Comparison of ENCODE assay signal across 15 cellular contexts in the genomic region with DNA sequence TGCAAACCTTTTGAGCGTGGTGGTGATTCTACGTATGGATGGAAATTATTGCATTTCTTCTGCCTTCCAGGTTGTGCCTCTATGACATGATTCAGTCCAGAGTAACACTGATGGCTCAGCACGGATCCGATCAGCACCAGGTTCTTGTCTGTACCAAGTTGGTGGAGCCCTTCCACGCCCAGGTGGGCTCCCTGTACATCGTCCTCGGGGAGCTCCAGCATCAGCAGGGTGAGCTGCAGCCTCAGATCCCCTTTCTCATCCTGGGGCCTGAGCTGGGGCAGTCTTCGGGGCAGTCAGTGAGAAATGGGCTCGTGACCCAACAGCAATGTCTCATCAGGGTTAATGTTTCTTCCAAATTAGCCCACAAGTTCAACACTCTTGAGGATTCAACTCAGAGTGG. TPM values are rescaled to one million over a fixed set of nuclear protein-coding genes. Genes with fewer than 3 reads are reported as not detected.
DNase-seq lines count a peak whose midpoint lies in the region; ATAC-seq, FAIRE-seq and TF ChIP-seq lines count a peak whose summit lies in the region.
"Had no signal": no experiment of that assay in that cellular context is flagged by ENCODE, and none has a peak within 500 bp of the region (broad histone marks: within the 10 kb centered on the region; RNA-seq: fewer than 3 reads in every experiment).

No MANE protein-coding gene starts in this region.

- TF ChIP-seq CTCF in heart right ventricle (IDR thresholded peaks at IDR 0.05) (no peak), chondrocyte (IDR thresholded peaks at IDR 0.05) (no peak), nephron progenitor cell (IDR thresholded peaks at IDR 0.05) (no peak), foreskin fibroblast (IDR thresholded peaks at IDR 0.05; ENCODE audit: low read depth, low read length) (no peak)

- H3K4me3 Mint-ChIP-seq in chondrocyte (ENCODE audit: unreplicated experiment) (no peak overlapping the region), nephron progenitor cell (no peak overlapping the region)
- H3K4me3 Mint-ChIP-seq: CD4-positive, CD25-positive, alpha-beta regulatory T cell; GM23338; H9 had no signal

- FAIRE-seq in small intestine (lab: Jason Lieb, UNC): no peak

- H3K4me1 Mint-ChIP-seq in chondrocyte (ENCODE audit: low read depth) (no peaks in the 10 kb centered on the region), nephron progenitor cell (peaks cover 1% of the 10 kb centered on the region)
- H3K4me1 Mint-ChIP-seq: GM23338, H9 had no signal

- no peaks in the 10 kb centered on the region for H3K27me3 Mint-ChIP-seq in chondrocyte (ENCODE audit: low read depth)
- H3K27me3 Mint-ChIP-seq in nephron progenitor cell (ENCODE audit: low read depth, poor library complexity): no peaks in the 10 kb centered on the region
- H3K27me3 Mint-ChIP-seq: CD4-positive, CD25-positive, alpha-beta regulatory T cell had no signal

- H3K27ac Mint-ChIP-seq in chondrocyte (ENCODE audit: unreplicated experiment) (no peak overlapping the region), nephron progenitor cell (peak overlapping the region; percentile 54)
- H3K27ac Mint-ChIP-seq: CD4-positive, CD25-positive, alpha-beta regulatory T cell; GM23338; H9 had no signal

- H3K9me3 ChIP-seq in heart right ventricle (no peaks in the 10 kb centered on the region), small intestine (ENCODE audit: control insufficient read depth, low read depth) (no peaks in the 10 kb centered on the region)
- H3K9me3 ChIP-seq: BLaER1 had no signal

- H3K4me1 ChIP-seq in heart right ventricle (peaks cover 0 to 3% (median 0%) of the 10 kb centered on the region in 9 donors), small intestine (ENCODE audit: control insufficient read depth in 2 of 2, insufficient read depth in 1 of 2, low read depth in 1 of 2, low read length in 1 of 2) (peaks cover 0 to 5% of the 10 kb centered on the region in 2 donors)

- no peak overlapping the region for H3K4me3 ChIP-seq in heart right ventricle
- H3K4me3 ChIP-seq in small intestine (ENCODE audit: low read depth in 1 of 2, low read length in 2 of 2): no peak overlapping the region
- H3K4me3 ChIP-seq in foreskin fibroblast (ENCODE audit: low read depth in 1 of 2, low read length in 2 of 2): no peak overlapping the region
- H3K4me3 ChIP-seq: BLaER1, GM23338 had no signal

- ATAC-seq in Right ventricle myocardium superior (ENCODE audit: poor library complexity) (no peak), heart right ventricle (no peak), HG03521 (IDR thresholded peaks at IDR 0.05; ENCODE audit: unreplicated experiment) (no peak)
- ATAC-seq: GM23338 had no signal

- H3K27ac ChIP-seq in heart right ventricle: no peak overlapping the region
- H3K27ac ChIP-seq in small intestine (ENCODE audit: low read depth in 1 of 2, low read length in 1 of 2): no peak overlapping the region
- H3K27ac ChIP-seq: 22Rv1, BLaER1 had no signal

- 92 to 96% methylated on average over 9 of the region's 9 CpGs for WGBS in heart right ventricle, 2 donors
- WGBS in small intestine, 3 donors: 90 to 95% (median 94%) methylated on average over 9 of the region's 9 CpGs

- intact Hi-C loops in Right ventricle myocardium superior (cut with DNase I): no loop called here
- intact Hi-C loops in heart right ventricle (cut with DNase I): loop anchor here in 1 of 10 donors (5.0 kb wide), 1 partner anchor 79 kb away; no protein-coding TSS in a partner anchor

- DNase-seq in Right ventricle myocardium superior: peak; percentile 2
- no peak for DNase-seq in heart right ventricle
- peak; percentile 65 for DNase-seq in chondrocyte (ENCODE audit: low spot score)
- no peak for DNase-seq in nephron progenitor cell
- no peak for DNase-seq in small intestine
- no peak for DNase-seq in NCI-H524 treated with DMSO at 0.1 percent for 48 hours (lab: John Stamatoyannopoulos, UW)
- DNase-seq in foreskin fibroblast: no peak
- DNase-seq: CD4-positive, CD25-positive, alpha-beta regulatory T cell; DMS 273 treated with DMSO at 0.1 percent for 48 hours; H9 had no signal

- peaks cover 0 to 71% (median 0%) of the 10 kb centered on the region in 9 donors for H3K36me3 ChIP-seq in heart right ventricle
- H3K36me3 ChIP-seq in small intestine (ENCODE audit: control insufficient read depth in 2 of 2, insufficient read depth in 2 of 2, low read length in 2 of 2): peaks cover 3 to 5% of the 10 kb centered on the region in 2 donors

- no peaks in the 10 kb centered on the region for H3K9me3 Mint-ChIP-seq in chondrocyte (ENCODE audit: low read depth)
- no peaks in the 10 kb centered on the region for H3K9me3 Mint-ChIP-seq in nephron progenitor cell
- H3K9me3 Mint-ChIP-seq: GM23338, H9 had no signal

- H3K27me3 ChIP-seq in heart right ventricle (no peaks in the 10 kb centered on the region), small intestine (ENCODE audit: control insufficient read depth in 2 of 2, insufficient read depth in 2 of 2, low read length in 2 of 2) (no peaks in the 10 kb centered on the region)
- H3K27me3 ChIP-seq: BLaER1 had no signal

- H3K36me3 Mint-ChIP-seq in chondrocyte (ENCODE audit: low read depth) (peaks cover 18% of the 10 kb centered on the region), nephron progenitor cell (ENCODE audit: low read depth) (peaks cover 25% of the 10 kb centered on the region)
- H3K36me3 Mint-ChIP-seq: CD4-positive, CD25-positive, alpha-beta regulatory T cell had no signal

RNA-seq across cellular contexts. Expression of gene CDK3, which starts 9.3 kb away (rescaled TPM):
- total RNA-seq in Right ventricle myocardium superior (1.8 TPM), heart right ventricle (1 to 10 TPM in 7 of 10 donors, under 1 TPM in 3; 0.52 to 2.2 (median 1.3) TPM), chondrocyte (6.3 to 7.1 TPM (median 6.7 TPM) in 3 replicates)
- polyA plus RNA-seq in heart right ventricle (10 to 100 TPM in 1 of 2 donors, 1 to 10 TPM in 1; 2.4 to 11.3 TPM), small intestine (10 to 100 TPM in 2 of 3 donors, 1 to 10 TPM in 1; 7.9 to 82.3 (median 71.3) TPM)

RNA-seq across cellular contexts. Expression of gene TEN1, which starts 12.4 kb away (rescaled TPM):
- total RNA-seq in Right ventricle myocardium superior: 7.6 TPM
- total RNA-seq in heart right ventricle: 10 to 100 TPM in 3 of 10 donors, 1 to 10 TPM in 7; 4.4 to 13.3 (median 9.0) TPM
- 10 to 100 TPM; 19.5 to 20.1 TPM for polyA plus RNA-seq in heart right ventricle
- total RNA-seq in chondrocyte: 17.1 to 22.2 TPM (median 21.8 TPM) in 3 replicates
- 10 to 100 TPM; 28.6 to 96.6 (median 80.8) TPM for polyA plus RNA-seq in small intestine

RNA-seq across cellular contexts. Expression of gene ACOX1, which starts 12.4 kb away (rescaled TPM):
- total RNA-seq in Right ventricle myocardium superior: 83.6 TPM
- 100 to 1,000 TPM in 1 of 10 donors, 10 to 100 TPM in 9; 76.0 to 105 (median 94.0) TPM for total RNA-seq in heart right ventricle
- 10 to 100 TPM; 11.1 to 45.8 TPM for polyA plus RNA-seq in heart right ventricle
- 50.2 to 63.3 TPM (median 52.3 TPM) in 3 replicates for total RNA-seq in chondrocyte
- polyA plus RNA-seq in small intestine: 100 to 1,000 TPM in 1 of 3 donors, 10 to 100 TPM in 2; 20.6 to 111 (median 67.6) TPM

RNA-seq across cellular contexts. Expression of gene EVPL, which starts 35.7 kb away (rescaled TPM):
- total RNA-seq in Right ventricle myocardium superior (0.08 TPM), heart right ventricle (under 1 TPM in 4 of 10 donors, not detected in 6; 0.04 to 0.31 (median 0.05) TPM), chondrocyte (not detected in 3 replicates)
- polyA plus RNA-seq in heart right ventricle (under 1 TPM; 0.04 to 0.07 TPM), small intestine (10 to 100 TPM; 10.7 to 66.4 (median 38.6) TPM)
- total RNA-seq: HT1080 had no signal

RNA-seq across cellular contexts. Expression of gene FBF1, which starts 50.6 kb away (rescaled TPM):
- total RNA-seq in Right ventricle myocardium superior (4.7 TPM), heart right ventricle (1 to 10 TPM; 2.1 to 6.3 (median 2.8) TPM), chondrocyte (6.7 to 19.8 TPM (median 7.5 TPM) in 3 replicates)
- polyA plus RNA-seq in heart right ventricle (1 to 10 TPM; 1.6 to 8.3 TPM), small intestine (1 to 10 TPM; 2.2 to 8.2 (median 2.7) TPM)

Comparison
In these comparisons a context has a peak if more than half of its experiments do, and no peak if none do; other contexts are left out.
1. DNase-seq: peak in Right ventricle myocardium superior (single experiment) and chondrocyte (single experiment); none in heart right ventricle (0 of 2), nephron progenitor cell (single experiment), small intestine (single experiment), NCI-H524 treated with DMSO at 0.1 percent for 48 hours (single experiment) and foreskin fibroblast (0 of 2).